ENCODE assay signal across 1 cellular context in the genomic region with DNA sequence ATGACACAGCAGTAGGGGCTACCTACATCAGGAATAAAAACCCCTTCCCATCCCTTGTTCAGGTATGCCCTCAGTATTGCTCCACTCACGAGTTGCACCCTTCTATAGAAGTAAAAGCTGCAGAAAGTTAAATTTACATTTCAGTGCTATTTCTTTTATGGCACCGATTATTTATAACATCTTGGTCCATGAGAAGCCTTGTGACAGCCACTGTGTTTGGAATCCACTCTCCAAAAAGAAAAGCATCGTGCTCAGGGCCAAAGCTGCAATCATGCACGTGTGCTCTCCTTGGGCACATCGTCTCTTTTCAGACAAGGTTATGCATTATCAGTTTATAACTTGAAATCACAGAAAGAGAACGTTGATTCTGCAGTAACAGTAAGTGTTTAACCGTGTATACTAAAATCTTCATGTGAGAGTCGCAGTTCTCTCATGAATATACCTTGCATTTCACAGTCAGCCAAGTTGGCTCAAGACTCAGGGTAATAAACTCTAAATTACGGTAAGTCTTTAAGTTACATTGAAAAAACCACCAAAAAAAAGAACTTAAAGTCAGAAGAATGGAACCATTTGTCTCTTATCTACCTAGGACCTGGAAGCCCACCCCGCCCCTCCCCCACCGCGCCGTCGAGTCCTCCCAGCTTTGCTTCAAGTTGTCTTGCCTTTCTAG.
A peak's percentile ranks its signal among the peaks of the same experiment; 100 is the strongest.
TF ChIP-seq lines count a peak whose summit lies in the region.

No MANE protein-coding gene starts in this region.

TF ChIP-seq in HepG2, 621 proteins besides CTCF, POLR2A, EP300 and RAD21 (continued from another document and continues in another):
- TF ChIP-seq, protein P1, sequence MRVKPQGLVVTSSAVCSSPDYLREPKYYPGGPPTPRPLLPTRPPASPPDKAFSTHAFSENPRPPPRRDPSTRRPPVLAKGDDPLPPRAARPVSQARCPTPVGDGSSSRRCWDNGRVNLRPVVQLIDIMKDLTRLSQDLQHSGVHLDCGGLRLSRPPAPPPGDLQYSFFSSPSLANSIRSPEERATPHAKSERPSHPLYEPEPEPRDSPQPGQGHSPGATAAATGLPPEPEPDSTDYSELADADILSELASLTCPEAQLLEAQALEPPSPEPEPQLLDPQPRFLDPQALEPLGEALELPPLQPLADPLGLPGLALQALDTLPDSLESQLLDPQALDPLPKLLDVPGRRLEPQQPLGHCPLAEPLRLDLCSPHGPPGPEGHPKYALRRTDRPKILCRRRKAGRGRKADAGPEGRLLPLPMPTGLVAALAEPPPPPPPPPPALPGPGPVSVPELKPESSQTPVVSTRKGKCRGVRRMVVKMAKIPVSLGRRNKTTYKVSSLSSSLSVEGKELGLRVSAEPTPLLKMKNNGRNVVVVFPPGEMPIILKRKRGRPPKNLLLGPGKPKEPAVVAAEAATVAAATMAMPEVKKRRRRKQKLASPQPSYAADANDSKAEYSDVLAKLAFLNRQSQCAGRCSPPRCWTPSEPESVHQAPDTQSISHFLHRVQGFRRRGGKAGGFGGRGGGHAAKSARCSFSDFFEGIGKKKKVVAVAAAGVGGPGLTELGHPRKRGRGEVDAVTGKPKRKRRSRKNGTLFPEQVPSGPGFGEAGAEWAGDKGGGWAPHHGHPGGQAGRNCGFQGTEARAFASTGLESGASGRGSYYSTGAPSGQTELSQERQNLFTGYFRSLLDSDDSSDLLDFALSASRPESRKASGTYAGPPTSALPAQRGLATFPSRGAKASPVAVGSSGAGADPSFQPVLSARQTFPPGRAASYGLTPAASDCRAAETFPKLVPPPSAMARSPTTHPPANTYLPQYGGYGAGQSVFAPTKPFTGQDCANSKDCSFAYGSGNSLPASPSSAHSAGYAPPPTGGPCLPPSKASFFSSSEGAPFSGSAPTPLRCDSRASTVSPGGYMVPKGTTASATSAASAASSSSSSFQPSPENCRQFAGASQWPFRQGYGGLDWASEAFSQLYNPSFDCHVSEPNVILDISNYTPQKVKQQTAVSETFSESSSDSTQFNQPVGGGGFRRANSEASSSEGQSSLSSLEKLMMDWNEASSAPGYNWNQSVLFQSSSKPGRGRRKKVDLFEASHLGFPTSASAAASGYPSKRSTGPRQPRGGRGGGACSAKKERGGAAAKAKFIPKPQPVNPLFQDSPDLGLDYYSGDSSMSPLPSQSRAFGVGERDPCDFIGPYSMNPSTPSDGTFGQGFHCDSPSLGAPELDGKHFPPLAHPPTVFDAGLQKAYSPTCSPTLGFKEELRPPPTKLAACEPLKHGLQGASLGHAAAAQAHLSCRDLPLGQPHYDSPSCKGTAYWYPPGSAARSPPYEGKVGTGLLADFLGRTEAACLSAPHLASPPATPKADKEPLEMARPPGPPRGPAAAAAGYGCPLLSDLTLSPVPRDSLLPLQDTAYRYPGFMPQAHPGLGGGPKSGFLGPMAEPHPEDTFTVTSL (CRISPR knock-in tag; IDR thresholded peaks at IDR 0.05; ENCODE audit: borderline replicate concordance) = peak; percentile 52; the same call in 1 of the 2 replicates
- TF ChIP-seq ATRX (CRISPR knock-in tag; IDR thresholded peaks at IDR 0.05; ENCODE audit: borderline replicate concordance) (no peak), MXD3 (CRISPR knock-in tag; IDR thresholded peaks at IDR 0.05) (no peak), ZNF687 (CRISPR knock-in tag; IDR thresholded peaks at IDR 0.05) (peak; percentile 40), ZBTB37 (CRISPR knock-in tag; IDR thresholded peaks at IDR 0.05) (no peak), ZNF598 (CRISPR knock-in tag; IDR thresholded peaks at IDR 0.05; ENCODE audit: borderline replicate concordance) (0 out of 2 replicates have a peak, but pooled peaks have one; percentile 20), ZNF556 (CRISPR knock-in tag; IDR thresholded peaks at IDR 0.05; ENCODE audit: borderline replicate concordance) (0 out of 2 replicates have a peak, but pooled peaks have one; percentile 7), SP5 (CRISPR knock-in tag; IDR thresholded peaks at IDR 0.05; ENCODE audit: borderline replicate concordance, low read depth) (no peak), FOXA3 (CRISPR knock-in tag; IDR thresholded peaks at IDR 0.05) (no peak), MIXL1 (CRISPR knock-in tag; IDR thresholded peaks at IDR 0.05) (no peak; the same call in 1 of the 2 replicates), ZNF772 (CRISPR knock-in tag; IDR thresholded peaks at IDR 0.05) (no peak), ATF4 (CRISPR knock-in tag; IDR thresholded peaks at IDR 0.05) (no peak), HNF1B (CRISPR knock-in tag; IDR thresholded peaks at IDR 0.05) (no peak), HMGA1 (CRISPR knock-in tag; conservative IDR thresholded peaks at IDR 0.05) (no peak), MEIS2 (CRISPR knock-in tag; IDR thresholded peaks at IDR 0.05) (no peak), NPAS2 (CRISPR knock-in tag; IDR thresholded peaks at IDR 0.05; ENCODE audit: borderline replicate concordance) (no peak), FOXC1 (CRISPR knock-in tag; IDR thresholded peaks at IDR 0.05; ENCODE audit: borderline replicate concordance) (no peak), TSC22D2 (CRISPR knock-in tag; IDR thresholded peaks at IDR 0.05; ENCODE audit: borderline replicate concordance) (0 out of 2 replicates have a peak, but pooled peaks have one; percentile 7), TFDP1 (CRISPR knock-in tag; IDR thresholded peaks at IDR 0.05; ENCODE audit: borderline replicate concordance) (peak; percentile 30; the same call in 1 of the 2 replicates), SETDB1 (CRISPR knock-in tag; IDR thresholded peaks at IDR 0.05; ENCODE audit: borderline replicate concordance) (no peak), RELA (CRISPR knock-in tag; IDR thresholded peaks at IDR 0.05) (0 out of 2 replicates have a peak, but pooled peaks have one; percentile 53)
- TF ChIP-seq, protein P2, sequence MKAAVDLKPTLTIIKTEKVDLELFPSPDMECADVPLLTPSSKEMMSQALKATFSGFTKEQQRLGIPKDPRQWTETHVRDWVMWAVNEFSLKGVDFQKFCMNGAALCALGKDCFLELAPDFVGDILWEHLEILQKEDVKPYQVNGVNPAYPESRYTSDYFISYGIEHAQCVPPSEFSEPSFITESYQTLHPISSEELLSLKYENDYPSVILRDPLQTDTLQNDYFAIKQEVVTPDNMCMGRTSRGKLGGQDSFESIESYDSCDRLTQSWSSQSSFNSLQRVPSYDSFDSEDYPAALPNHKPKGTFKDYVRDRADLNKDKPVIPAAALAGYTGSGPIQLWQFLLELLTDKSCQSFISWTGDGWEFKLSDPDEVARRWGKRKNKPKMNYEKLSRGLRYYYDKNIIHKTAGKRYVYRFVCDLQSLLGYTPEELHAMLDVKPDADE (CRISPR knock-in tag; IDR thresholded peaks at IDR 0.05) = no peak
- TF ChIP-seq, protein P3, sequence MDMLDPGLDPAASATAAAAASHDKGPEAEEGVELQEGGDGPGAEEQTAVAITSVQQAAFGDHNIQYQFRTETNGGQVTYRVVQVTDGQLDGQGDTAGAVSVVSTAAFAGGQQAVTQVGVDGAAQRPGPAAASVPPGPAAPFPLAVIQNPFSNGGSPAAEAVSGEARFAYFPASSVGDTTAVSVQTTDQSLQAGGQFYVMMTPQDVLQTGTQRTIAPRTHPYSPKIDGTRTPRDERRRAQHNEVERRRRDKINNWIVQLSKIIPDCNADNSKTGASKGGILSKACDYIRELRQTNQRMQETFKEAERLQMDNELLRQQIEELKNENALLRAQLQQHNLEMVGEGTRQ (IDR thresholded peaks at IDR 0.05; ENCODE audit: low read depth, low read length) = no peak
- TF ChIP-seq, protein P3 (CRISPR knock-in tag; IDR thresholded peaks at IDR 0.05; ENCODE audit: borderline replicate concordance) = 0 out of 2 replicates have a peak, but pooled peaks have one; percentile 9
- TF ChIP-seq, protein P4, sequence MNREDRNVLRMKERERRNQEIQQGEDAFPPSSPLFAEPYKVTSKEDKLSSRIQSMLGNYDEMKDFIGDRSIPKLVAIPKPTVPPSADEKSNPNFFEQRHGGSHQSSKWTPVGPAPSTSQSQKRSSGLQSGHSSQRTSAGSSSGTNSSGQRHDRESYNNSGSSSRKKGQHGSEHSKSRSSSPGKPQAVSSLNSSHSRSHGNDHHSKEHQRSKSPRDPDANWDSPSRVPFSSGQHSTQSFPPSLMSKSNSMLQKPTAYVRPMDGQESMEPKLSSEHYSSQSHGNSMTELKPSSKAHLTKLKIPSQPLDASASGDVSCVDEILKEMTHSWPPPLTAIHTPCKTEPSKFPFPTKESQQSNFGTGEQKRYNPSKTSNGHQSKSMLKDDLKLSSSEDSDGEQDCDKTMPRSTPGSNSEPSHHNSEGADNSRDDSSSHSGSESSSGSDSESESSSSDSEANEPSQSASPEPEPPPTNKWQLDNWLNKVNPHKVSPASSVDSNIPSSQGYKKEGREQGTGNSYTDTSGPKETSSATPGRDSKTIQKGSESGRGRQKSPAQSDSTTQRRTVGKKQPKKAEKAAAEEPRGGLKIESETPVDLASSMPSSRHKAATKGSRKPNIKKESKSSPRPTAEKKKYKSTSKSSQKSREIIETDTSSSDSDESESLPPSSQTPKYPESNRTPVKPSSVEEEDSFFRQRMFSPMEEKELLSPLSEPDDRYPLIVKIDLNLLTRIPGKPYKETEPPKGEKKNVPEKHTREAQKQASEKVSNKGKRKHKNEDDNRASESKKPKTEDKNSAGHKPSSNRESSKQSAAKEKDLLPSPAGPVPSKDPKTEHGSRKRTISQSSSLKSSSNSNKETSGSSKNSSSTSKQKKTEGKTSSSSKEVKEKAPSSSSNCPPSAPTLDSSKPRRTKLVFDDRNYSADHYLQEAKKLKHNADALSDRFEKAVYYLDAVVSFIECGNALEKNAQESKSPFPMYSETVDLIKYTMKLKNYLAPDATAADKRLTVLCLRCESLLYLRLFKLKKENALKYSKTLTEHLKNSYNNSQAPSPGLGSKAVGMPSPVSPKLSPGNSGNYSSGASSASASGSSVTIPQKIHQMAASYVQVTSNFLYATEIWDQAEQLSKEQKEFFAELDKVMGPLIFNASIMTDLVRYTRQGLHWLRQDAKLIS (CRISPR knock-in tag; IDR thresholded peaks at IDR 0.05) = peak; percentile 44; the same call in 1 of the 2 replicates
